ENCODE assay signal across 1 cellular context in the genomic region with DNA sequence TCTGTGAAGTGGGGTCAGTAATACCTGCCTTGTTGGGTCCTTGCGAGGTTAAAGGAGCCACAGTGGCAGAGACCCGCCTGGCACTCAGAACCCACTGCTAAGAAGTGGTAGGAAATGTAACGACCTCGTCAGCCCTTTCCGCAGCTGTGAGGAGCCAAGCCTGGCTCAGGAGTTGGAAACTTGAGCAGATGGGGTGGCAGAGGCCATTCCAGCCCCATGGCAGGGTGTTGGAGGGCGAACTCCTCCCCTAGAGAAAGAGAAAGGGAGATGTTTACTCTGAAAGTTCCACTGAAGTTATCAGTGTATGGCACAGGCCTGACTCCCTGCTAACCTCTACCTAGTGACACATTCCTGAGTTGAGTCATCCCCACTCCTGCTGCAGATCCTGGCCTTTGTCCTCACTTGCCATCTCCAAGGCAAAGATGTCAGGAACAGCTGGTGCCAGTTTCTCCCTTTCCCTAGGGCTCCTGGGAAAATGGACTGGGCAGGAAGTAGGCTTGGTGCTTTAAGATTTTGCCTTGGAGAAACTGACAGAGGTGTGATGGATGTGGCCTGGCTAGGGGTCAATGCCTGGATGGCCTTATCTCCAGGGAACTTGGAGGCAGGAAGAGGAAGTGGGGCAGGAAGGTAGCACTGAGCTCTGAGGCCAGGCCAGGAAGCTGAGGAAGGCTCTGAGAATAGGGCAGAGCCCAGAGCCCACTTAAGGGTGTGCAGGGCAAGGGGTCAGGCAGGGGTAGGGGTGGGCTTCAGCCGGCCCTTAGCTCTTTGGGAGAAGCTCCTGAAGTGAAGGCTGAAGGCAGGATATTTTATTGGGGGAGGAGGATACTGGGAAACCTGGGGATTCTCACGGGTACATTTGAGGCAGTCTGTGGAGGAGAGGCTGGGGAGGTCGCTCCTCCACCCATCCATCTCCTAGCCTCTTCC.
TF ChIP-seq lines count a peak whose summit lies in the region.

No MANE protein-coding gene starts in this region.

TF ChIP-seq in GM23338, 12 proteins besides CTCF, POLR2A, EP300 and RAD21 (continued from another document):
- TF ChIP-seq, protein P1, sequence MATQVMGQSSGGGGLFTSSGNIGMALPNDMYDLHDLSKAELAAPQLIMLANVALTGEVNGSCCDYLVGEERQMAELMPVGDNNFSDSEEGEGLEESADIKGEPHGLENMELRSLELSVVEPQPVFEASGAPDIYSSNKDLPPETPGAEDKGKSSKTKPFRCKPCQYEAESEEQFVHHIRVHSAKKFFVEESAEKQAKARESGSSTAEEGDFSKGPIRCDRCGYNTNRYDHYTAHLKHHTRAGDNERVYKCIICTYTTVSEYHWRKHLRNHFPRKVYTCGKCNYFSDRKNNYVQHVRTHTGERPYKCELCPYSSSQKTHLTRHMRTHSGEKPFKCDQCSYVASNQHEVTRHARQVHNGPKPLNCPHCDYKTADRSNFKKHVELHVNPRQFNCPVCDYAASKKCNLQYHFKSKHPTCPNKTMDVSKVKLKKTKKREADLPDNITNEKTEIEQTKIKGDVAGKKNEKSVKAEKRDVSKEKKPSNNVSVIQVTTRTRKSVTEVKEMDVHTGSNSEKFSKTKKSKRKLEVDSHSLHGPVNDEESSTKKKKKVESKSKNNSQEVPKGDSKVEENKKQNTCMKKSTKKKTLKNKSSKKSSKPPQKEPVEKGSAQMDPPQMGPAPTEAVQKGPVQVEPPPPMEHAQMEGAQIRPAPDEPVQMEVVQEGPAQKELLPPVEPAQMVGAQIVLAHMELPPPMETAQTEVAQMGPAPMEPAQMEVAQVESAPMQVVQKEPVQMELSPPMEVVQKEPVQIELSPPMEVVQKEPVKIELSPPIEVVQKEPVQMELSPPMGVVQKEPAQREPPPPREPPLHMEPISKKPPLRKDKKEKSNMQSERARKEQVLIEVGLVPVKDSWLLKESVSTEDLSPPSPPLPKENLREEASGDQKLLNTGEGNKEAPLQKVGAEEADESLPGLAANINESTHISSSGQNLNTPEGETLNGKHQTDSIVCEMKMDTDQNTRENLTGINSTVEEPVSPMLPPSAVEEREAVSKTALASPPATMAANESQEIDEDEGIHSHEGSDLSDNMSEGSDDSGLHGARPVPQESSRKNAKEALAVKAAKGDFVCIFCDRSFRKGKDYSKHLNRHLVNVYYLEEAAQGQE (IDR thresholded peaks at IDR 0.05; ENCODE audit: unreplicated experiment), result no peak
- TF ChIP-seq, protein P2, sequence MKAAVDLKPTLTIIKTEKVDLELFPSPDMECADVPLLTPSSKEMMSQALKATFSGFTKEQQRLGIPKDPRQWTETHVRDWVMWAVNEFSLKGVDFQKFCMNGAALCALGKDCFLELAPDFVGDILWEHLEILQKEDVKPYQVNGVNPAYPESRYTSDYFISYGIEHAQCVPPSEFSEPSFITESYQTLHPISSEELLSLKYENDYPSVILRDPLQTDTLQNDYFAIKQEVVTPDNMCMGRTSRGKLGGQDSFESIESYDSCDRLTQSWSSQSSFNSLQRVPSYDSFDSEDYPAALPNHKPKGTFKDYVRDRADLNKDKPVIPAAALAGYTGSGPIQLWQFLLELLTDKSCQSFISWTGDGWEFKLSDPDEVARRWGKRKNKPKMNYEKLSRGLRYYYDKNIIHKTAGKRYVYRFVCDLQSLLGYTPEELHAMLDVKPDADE (IDR thresholded peaks at IDR 0.05), result no peak
- TF ChIP-seq NANOG (IDR thresholded peaks at IDR 0.05; ENCODE audit: borderline replicate concordance), result no peak
- TF ChIP-seq, protein P3, sequence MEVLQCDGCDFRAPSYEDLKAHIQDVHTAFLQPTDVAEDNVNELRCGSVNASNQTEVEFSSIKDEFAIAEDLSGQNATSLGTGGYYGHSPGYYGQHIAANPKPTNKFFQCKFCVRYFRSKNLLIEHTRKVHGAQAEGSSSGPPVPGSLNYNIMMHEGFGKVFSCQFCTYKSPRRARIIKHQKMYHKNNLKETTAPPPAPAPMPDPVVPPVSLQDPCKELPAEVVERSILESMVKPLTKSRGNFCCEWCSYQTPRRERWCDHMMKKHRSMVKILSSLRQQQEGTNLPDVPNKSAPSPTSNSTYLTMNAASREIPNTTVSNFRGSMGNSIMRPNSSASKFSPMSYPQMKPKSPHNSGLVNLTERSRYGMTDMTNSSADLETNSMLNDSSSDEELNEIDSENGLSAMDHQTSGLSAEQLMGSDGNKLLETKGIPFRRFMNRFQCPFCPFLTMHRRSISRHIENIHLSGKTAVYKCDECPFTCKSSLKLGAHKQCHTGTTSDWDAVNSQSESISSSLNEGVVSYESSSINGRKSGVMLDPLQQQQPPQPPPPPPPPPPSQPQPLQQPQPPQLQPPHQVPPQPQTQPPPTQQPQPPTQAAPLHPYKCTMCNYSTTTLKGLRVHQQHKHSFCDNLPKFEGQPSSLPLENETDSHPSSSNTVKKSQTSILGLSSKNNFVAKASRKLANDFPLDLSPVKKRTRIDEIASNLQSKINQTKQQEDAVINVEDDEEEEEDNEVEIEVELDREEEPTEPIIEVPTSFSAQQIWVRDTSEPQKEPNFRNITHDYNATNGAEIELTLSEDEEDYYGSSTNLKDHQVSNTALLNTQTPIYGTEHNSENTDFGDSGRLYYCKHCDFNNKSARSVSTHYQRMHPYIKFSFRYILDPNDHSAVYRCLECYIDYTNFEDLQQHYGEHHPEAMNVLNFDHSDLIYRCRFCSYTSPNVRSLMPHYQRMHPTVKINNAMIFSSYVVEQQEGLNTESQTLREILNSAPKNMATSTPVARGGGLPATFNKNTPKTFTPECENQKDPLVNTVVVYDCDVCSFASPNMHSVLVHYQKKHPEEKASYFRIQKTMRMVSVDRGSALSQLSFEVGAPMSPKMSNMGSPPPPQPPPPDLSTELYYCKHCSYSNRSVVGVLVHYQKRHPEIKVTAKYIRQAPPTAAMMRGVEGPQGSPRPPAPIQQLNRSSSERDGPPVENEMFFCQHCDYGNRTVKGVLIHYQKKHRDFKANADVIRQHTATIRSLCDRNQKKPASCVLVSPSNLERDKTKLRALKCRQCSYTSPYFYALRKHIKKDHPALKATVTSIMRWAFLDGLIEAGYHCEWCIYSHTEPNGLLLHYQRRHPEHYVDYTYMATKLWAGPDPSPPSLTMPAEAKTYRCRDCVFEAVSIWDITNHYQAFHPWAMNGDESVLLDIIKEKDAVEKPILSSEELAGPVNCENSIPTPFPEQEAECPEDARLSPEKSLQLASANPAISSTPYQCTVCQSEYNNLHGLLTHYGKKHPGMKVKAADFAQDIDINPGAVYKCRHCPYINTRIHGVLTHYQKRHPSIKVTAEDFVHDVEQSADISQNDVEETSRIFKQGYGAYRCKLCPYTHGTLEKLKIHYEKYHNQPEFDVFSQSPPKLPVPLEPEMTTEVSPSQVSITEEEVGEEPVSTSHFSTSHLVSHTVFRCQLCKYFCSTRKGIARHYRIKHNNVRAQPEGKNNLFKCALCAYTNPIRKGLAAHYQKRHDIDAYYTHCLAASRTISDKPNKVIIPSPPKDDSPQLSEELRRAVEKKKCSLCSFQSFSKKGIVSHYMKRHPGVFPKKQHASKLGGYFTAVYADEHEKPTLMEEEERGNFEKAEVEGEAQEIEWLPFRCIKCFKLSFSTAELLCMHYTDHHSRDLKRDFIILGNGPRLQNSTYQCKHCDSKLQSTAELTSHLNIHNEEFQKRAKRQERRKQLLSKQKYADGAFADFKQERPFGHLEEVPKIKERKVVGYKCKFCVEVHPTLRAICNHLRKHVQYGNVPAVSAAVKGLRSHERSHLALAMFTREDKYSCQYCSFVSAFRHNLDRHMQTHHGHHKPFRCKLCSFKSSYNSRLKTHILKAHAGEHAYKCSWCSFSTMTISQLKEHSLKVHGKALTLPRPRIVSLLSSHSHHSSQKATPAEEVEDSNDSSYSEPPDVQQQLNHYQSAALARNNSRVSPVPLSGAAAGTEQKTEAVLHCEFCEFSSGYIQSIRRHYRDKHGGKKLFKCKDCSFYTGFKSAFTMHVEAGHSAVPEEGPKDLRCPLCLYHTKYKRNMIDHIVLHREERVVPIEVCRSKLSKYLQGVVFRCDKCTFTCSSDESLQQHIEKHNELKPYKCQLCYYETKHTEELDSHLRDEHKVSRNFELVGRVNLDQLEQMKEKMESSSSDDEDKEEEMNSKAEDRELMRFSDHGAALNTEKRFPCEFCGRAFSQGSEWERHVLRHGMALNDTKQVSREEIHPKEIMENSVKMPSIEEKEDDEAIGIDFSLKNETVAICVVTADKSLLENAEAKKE (CRISPR knock-in tag; IDR thresholded peaks at IDR 0.05), result no peak
- no peak for TF ChIP-seq STAT1 (IDR thresholded peaks at IDR 0.05; ENCODE audit: unreplicated experiment)
- TF ChIP-seq ZNF331 (CRISPR knock-in tag; IDR thresholded peaks at IDR 0.05; ENCODE audit: low read depth), result no peak
- no peak for TF ChIP-seq JUNB (IDR thresholded peaks at IDR 0.05; ENCODE audit: unreplicated experiment)
- TF ChIP-seq POLR2AphosphoS5 (IDR thresholded peaks at IDR 0.05; ENCODE audit: low read depth), result no peak
